In the genomic region with DNA sequence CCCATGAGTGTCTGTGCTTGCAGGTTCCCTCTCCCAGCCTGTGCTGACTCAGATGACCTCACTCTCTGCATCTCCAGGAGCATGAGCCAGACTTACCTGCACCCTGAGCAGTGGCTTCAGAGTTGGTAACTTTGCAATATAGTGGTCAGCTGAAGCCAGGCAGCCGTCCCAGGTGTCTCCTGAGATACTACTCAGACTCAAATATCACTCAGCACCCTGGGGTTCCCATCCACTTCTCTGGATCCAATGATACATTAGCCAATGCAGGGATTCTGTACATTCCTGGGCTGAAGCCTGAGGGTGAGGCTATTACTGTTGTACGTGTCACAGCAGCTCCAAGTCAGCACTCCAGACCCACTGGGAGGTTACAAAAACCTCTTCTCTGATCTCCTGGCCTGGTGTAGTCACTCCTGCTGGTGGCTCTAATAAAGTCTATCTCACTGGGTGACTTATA, we compare ENCODE assay signal across 2 cellular contexts.
A peak's percentile ranks its signal among the peaks of the same experiment; 100 is the strongest.
TF ChIP-seq lines count a peak whose summit lies in the region.

No MANE protein-coding gene starts in this region.

TF ChIP-seq in HepG2, 621 proteins besides CTCF, POLR2A, EP300 and RAD21:
- no peak for TF ChIP-seq ZNF274 (CRISPR knock-in tag; IDR thresholded peaks at IDR 0.05)
- no peak for TF ChIP-seq PCBP1 (IDR thresholded peaks at IDR 0.05; ENCODE audit: borderline replicate concordance, low read depth, low read length)
- no peak for TF ChIP-seq ZNF749 (CRISPR knock-in tag; IDR thresholded peaks at IDR 0.05; ENCODE audit: borderline replicate concordance)
- no peak for TF ChIP-seq REL (CRISPR knock-in tag; conservative IDR thresholded peaks at IDR 0.05)
- TF ChIP-seq GATA4 (IDR thresholded peaks at IDR 0.05; ENCODE audit: borderline replicate concordance, low read depth) = no peak
- no peak for TF ChIP-seq ZNF687 (CRISPR knock-in tag; IDR thresholded peaks at IDR 0.05)
- TF ChIP-seq ZNF790 (CRISPR knock-in tag; IDR thresholded peaks at IDR 0.05; ENCODE audit: borderline replicate concordance) = no peak
- TF ChIP-seq ZNF460 (CRISPR knock-in tag; IDR thresholded peaks at IDR 0.05; ENCODE audit: borderline replicate concordance) = no peak
- no peak for TF ChIP-seq THRA (CRISPR knock-in tag; IDR thresholded peaks at IDR 0.05; ENCODE audit: borderline replicate concordance)
- TF ChIP-seq, protein P1, sequence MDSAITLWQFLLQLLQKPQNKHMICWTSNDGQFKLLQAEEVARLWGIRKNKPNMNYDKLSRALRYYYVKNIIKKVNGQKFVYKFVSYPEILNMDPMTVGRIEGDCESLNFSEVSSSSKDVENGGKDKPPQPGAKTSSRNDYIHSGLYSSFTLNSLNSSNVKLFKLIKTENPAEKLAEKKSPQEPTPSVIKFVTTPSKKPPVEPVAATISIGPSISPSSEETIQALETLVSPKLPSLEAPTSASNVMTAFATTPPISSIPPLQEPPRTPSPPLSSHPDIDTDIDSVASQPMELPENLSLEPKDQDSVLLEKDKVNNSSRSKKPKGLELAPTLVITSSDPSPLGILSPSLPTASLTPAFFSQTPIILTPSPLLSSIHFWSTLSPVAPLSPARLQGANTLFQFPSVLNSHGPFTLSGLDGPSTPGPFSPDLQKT (CRISPR knock-in tag; IDR thresholded peaks at IDR 0.05; ENCODE audit: borderline replicate concordance) = no peak
- TF ChIP-seq SUZ12 (IDR thresholded peaks at IDR 0.05; ENCODE audit: low read depth, low read length) = no peak
- TF ChIP-seq TBL1XR1 (IDR thresholded peaks at IDR 0.05; ENCODE audit: borderline replicate concordance, low read length, partially characterized antibody) = no peak

TF ChIP-seq in K562, 482 proteins besides CTCF, POLR2A, EP300 and RAD21 (continues in another document):
- TF ChIP-seq IRF2 (CRISPR knock-in tag; IDR thresholded peaks at IDR 0.05) = peak; percentile 29; the same call in 1 of the 2 replicates
- TF ChIP-seq JUND (IDR thresholded peaks at IDR 0.05; ENCODE audit: borderline replicate concordance, low read depth, low read length) = peak; percentile 65
- no peak for TF ChIP-seq JUND (tag; IDR thresholded peaks at IDR 0.05; ENCODE audit: borderline replicate concordance, low read depth, low read length)
- TF ChIP-seq ZNF586 (CRISPR knock-in tag; conservative IDR thresholded peaks at IDR 0.05) = no peak
- peak; percentile 75 for TF ChIP-seq PRMT5 (CRISPR knock-in tag; IDR thresholded peaks at IDR 0.05)
- TF ChIP-seq ZNF79 (CRISPR knock-in tag; IDR thresholded peaks at IDR 0.05; ENCODE audit: low read depth) = no peak
- 0 out of 4 replicates have a peak, but pooled peaks of 1 of the 2 experiments have one; percentile 21 for TF ChIP-seq MLX (CRISPR knock-in tag; conservative IDR thresholded peaks at IDR 0.05)
- 0 out of 2 replicates have a peak, but pooled peaks have one; percentile 18 for TF ChIP-seq JUNB (CRISPR knock-in tag; conservative IDR thresholded peaks at IDR 0.05)
- 0 out of 4 replicates have a peak, but pooled peaks of 1 of the 2 experiments have one; percentile 4 for TF ChIP-seq UBTF (IDR thresholded peaks at IDR 0.05; ENCODE audit: borderline replicate concordance in 1 of 2, low read depth in 2 of 2, low read length in 2 of 2)
- TF ChIP-seq, protein P2, sequence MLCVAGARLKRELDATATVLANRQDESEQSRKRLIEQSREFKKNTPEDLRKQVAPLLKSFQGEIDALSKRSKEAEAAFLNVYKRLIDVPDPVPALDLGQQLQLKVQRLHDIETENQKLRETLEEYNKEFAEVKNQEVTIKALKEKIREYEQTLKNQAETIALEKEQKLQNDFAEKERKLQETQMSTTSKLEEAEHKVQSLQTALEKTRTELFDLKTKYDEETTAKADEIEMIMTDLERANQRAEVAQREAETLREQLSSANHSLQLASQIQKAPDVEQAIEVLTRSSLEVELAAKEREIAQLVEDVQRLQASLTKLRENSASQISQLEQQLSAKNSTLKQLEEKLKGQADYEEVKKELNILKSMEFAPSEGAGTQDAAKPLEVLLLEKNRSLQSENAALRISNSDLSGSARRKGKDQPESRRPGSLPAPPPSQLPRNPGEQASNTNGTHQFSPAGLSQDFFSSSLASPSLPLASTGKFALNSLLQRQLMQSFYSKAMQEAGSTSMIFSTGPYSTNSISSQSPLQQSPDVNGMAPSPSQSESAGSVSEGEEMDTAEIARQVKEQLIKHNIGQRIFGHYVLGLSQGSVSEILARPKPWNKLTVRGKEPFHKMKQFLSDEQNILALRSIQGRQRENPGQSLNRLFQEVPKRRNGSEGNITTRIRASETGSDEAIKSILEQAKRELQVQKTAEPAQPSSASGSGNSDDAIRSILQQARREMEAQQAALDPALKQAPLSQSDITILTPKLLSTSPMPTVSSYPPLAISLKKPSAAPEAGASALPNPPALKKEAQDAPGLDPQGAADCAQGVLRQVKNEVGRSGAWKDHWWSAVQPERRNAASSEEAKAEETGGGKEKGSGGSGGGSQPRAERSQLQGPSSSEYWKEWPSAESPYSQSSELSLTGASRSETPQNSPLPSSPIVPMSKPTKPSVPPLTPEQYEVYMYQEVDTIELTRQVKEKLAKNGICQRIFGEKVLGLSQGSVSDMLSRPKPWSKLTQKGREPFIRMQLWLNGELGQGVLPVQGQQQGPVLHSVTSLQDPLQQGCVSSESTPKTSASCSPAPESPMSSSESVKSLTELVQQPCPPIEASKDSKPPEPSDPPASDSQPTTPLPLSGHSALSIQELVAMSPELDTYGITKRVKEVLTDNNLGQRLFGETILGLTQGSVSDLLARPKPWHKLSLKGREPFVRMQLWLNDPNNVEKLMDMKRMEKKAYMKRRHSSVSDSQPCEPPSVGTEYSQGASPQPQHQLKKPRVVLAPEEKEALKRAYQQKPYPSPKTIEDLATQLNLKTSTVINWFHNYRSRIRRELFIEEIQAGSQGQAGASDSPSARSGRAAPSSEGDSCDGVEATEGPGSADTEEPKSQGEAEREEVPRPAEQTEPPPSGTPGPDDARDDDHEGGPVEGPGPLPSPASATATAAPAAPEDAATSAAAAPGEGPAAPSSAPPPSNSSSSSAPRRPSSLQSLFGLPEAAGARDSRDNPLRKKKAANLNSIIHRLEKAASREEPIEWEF (CRISPR knock-in tag; IDR thresholded peaks at IDR 0.05) = no peak
- peak; percentile 2; the same call in 1 of the 2 replicates for TF ChIP-seq ETV5 (CRISPR knock-in tag; IDR thresholded peaks at IDR 0.05; ENCODE audit: low read depth)
- TF ChIP-seq E2F3 (CRISPR knock-in tag; IDR thresholded peaks at IDR 0.05) = no peak
- no peak for TF ChIP-seq MEF2D (tag; conservative IDR thresholded peaks at IDR 0.05; ENCODE audit: low read depth)
- peak; percentile 49 for TF ChIP-seq STAG1 (CRISPR knock-in tag; IDR thresholded peaks at IDR 0.05; ENCODE audit: borderline replicate concordance)
- TF ChIP-seq, protein P3, sequence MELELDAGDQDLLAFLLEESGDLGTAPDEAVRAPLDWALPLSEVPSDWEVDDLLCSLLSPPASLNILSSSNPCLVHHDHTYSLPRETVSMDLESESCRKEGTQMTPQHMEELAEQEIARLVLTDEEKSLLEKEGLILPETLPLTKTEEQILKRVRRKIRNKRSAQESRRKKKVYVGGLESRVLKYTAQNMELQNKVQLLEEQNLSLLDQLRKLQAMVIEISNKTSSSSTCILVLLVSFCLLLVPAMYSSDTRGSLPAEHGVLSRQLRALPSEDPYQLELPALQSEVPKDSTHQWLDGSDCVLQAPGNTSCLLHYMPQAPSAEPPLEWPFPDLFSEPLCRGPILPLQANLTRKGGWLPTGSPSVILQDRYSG (tag; conservative IDR thresholded peaks at IDR 0.05; ENCODE audit: low read depth) = no peak
- TF ChIP-seq ZNF780A (CRISPR knock-in tag; IDR thresholded peaks at IDR 0.05) = no peak
- TF ChIP-seq ZKSCAN3 (CRISPR knock-in tag; IDR thresholded peaks at IDR 0.05) = 0 out of 2 replicates have a peak, but pooled peaks have one; percentile 11
- no peak for TF ChIP-seq ZC3H11A (IDR thresholded peaks at IDR 0.05; ENCODE audit: low read depth, low read length)
- TF ChIP-seq, protein P4, sequence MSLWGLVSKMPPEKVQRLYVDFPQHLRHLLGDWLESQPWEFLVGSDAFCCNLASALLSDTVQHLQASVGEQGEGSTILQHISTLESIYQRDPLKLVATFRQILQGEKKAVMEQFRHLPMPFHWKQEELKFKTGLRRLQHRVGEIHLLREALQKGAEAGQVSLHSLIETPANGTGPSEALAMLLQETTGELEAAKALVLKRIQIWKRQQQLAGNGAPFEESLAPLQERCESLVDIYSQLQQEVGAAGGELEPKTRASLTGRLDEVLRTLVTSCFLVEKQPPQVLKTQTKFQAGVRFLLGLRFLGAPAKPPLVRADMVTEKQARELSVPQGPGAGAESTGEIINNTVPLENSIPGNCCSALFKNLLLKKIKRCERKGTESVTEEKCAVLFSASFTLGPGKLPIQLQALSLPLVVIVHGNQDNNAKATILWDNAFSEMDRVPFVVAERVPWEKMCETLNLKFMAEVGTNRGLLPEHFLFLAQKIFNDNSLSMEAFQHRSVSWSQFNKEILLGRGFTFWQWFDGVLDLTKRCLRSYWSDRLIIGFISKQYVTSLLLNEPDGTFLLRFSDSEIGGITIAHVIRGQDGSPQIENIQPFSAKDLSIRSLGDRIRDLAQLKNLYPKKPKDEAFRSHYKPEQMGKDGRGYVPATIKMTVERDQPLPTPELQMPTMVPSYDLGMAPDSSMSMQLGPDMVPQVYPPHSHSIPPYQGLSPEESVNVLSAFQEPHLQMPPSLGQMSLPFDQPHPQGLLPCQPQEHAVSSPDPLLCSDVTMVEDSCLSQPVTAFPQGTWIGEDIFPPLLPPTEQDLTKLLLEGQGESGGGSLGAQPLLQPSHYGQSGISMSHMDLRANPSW (CRISPR knock-in tag; IDR thresholded peaks at IDR 0.05) = peak; percentile 87; the same call in 1 of the 2 replicates
- no peak for TF ChIP-seq CHCHD3 (CRISPR knock-in tag; IDR thresholded peaks at IDR 0.05)
- peak; percentile 39 for TF ChIP-seq FOSL1 (tag; conservative IDR thresholded peaks at IDR 0.05)
- no peak for TF ChIP-seq NCOA2 (IDR thresholded peaks at IDR 0.05; ENCODE audit: partially characterized antibody in 2 of 2)
- no peak for TF ChIP-seq PTBP1 (IDR thresholded peaks at IDR 0.05; ENCODE audit: low read depth, low read length)
- no peak for TF ChIP-seq ZNF124 (CRISPR knock-in tag; IDR thresholded peaks at IDR 0.05)
- TF ChIP-seq TFAM (CRISPR knock-in tag; conservative IDR thresholded peaks at IDR 0.05) = no peak
- TF ChIP-seq E2F1 (CRISPR knock-in tag; IDR thresholded peaks at IDR 0.05) = peak; percentile 65; the same call in 1 of the 2 replicates
- no peak for TF ChIP-seq ZNF778 (CRISPR knock-in tag; IDR thresholded peaks at IDR 0.05)
- no peak for TF ChIP-seq POLR3G (IDR thresholded peaks at IDR 0.05; ENCODE audit: extremely low read depth, insufficient read length, insufficient replicate concordance)
- TF ChIP-seq MTA2 (IDR thresholded peaks at IDR 0.05; ENCODE audit: low read depth) = no peak
- TF ChIP-seq CGGBP1 (CRISPR knock-in tag; IDR thresholded peaks at IDR 0.05) = no peak
- TF ChIP-seq, protein P5, sequence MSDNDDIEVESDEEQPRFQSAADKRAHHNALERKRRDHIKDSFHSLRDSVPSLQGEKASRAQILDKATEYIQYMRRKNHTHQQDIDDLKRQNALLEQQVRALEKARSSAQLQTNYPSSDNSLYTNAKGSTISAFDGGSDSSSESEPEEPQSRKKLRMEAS (CRISPR knock-in tag; IDR thresholded peaks at IDR 0.05) = 0 out of 2 replicates have a peak, but pooled peaks have one; percentile 1
- peak; percentile 71; the same call in 1 of the 2 replicates for TF ChIP-seq CBFB (CRISPR knock-in tag; IDR thresholded peaks at IDR 0.05)
- TF ChIP-seq SIN3B (IDR thresholded peaks at IDR 0.05; ENCODE audit: low read depth) = no peak
- TF ChIP-seq TRIM24 (IDR thresholded peaks at IDR 0.05) = no peak
- TF ChIP-seq, protein P6, sequence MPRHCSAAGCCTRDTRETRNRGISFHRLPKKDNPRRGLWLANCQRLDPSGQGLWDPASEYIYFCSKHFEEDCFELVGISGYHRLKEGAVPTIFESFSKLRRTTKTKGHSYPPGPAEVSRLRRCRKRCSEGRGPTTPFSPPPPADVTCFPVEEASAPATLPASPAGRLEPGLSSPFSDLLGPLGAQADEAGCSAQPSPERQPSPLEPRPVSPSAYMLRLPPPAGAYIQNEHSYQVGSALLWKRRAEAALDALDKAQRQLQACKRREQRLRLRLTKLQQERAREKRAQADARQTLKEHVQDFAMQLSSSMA (CRISPR knock-in tag; IDR thresholded peaks at IDR 0.05) = 0 out of 2 replicates have a peak, but pooled peaks have one; percentile 17
